8 cellular contexts compared by ENCODE assay signal in genomic region chr3:190321789-190322603, GRCh38. TPM values are rescaled to one million over a fixed set of nuclear protein-coding genes. Genes with fewer than 3 reads are reported as not detected.
DNase-seq lines count a peak whose midpoint lies in the region; ATAC-seq and TF ChIP-seq lines count a peak whose summit lies in the region.

CLDN1 (minus strand) TSS chr3:190322446; CDS start chr3:190322206, 240 bp downstream.

- H3K18ac ChIP-seq in trophoblast cell (ENCODE audit: low read length), result no peak within 1 kb of the TSS

- H2AFZ ChIP-seq in trophoblast cell (ENCODE audit: insufficient read depth, low read length, poor library complexity), result peak within 1 kb of the TSS; percentile 18

- peak; percentile 87 for ATAC-seq in GM21786 (IDR thresholded peaks at IDR 0.05; ENCODE audit: unreplicated experiment)
- ATAC-seq in heart left ventricle, result peak; percentile 72 to 96 (median 92)

- TF ChIP-seq POLR2A in adrenal gland (IDR thresholded peaks at IDR 0.05) (peak; percentile 57 to 93), heart left ventricle (IDR thresholded peaks at IDR 0.05) (no peak)

- no peaks in the 10 kb centered on the region for H3K79me1 ChIP-seq in trophoblast cell (ENCODE audit: low read length)

- H3K27me3 ChIP-seq in adrenal gland (no peaks in the 10 kb centered on the region), heart left ventricle (peaks cover 0 to 25% (median 0%) of the 10 kb centered on the region in 9 donors), trophoblast cell (ENCODE audit: insufficient read depth, low read length) (no peaks in the 10 kb centered on the region), tibial artery (peaks cover 0 to 5% of the 10 kb centered on the region in 2 donors)

- peak within 1 kb of the TSS; percentile 92 for H3K4me2 ChIP-seq in trophoblast cell (ENCODE audit: low read length)

- no peak within 1 kb of the TSS for H2BK120ac ChIP-seq in trophoblast cell (ENCODE audit: insufficient read depth, low read length, poor library complexity)

- H3K14ac ChIP-seq in trophoblast cell (ENCODE audit: low read length), result no peak within 1 kb of the TSS

- H2BK12ac ChIP-seq in trophoblast cell (ENCODE audit: low read length), result no peak within 1 kb of the TSS

- no peak within 1 kb of the TSS for H4K8ac ChIP-seq in trophoblast cell (ENCODE audit: low read depth, low read length)

- no peak within 1 kb of the TSS for H3K23ac ChIP-seq in trophoblast cell (ENCODE audit: low read length)

- 1 to 4% (median 2%) methylated on average over 9 to 64 of the region's 64 CpGs for WGBS in adrenal gland, 4 donors
- 5 to 13% (median 5%) methylated on average over 19 to 64 of the region's 64 CpGs for WGBS in heart left ventricle, 4 donors
- WGBS in trophoblast cell (ENCODE audit: extremely low coverage, insufficient coverage, insufficient read length), result no CpG with 5 or more reads among the region's 64 CpGs

- TF ChIP-seq CTCF in adrenal gland (IDR thresholded peaks at IDR 0.05), result peak; percentile 79 to 98 (median 95)
- peak; percentile 93 to 99 (median 96) for TF ChIP-seq CTCF in heart left ventricle (IDR thresholded peaks at IDR 0.05)
- peak; percentile 87 to 96 for TF ChIP-seq CTCF in tibial artery (IDR thresholded peaks at IDR 0.05)

- H3K27ac ChIP-seq in adrenal gland, result peak within 1 kb of the TSS; percentile 37 to 93 (median 74)
- no peak within 1 kb of the TSS for H3K27ac ChIP-seq in heart left ventricle
- H3K27ac ChIP-seq in trophoblast cell (ENCODE audit: low read depth, low read length), result no peak within 1 kb of the TSS
- no peak within 1 kb of the TSS for H3K27ac ChIP-seq in tibial artery

- intact Hi-C loops in adrenal gland (cut with DNase I) (loop anchor here (2.0 to 10.0 kb wide), 4 partner anchors 63 to 103 kb away; partner anchors contain the start of gene CLDN16 (in 1 of the 2)), heart left ventricle (cut with DNase I) (loop anchor here (1.0 to 10.0 kb wide), 8 partner anchors 60 to 361 kb away; no protein-coding TSS in a partner anchor), tibial artery (cut with DNase I; ENCODE audit: low total_unique reads) (loop anchor here (5.0 kb wide), 1 partner anchor 355 kb away; no protein-coding TSS in a partner anchor)

- H3K4me3 ChIP-seq in adrenal gland (peak within 1 kb of the TSS in 3 of 4 donors; percentile 66 to 96 (median 90)), heart left ventricle (peak within 1 kb of the TSS; percentile 30 to 72 (median 60)), trophoblast cell (ENCODE audit: low read depth, low read length) (peak within 1 kb of the TSS; percentile 65), tibial artery (peak within 1 kb of the TSS; percentile 54 to 69)

- H3K9ac ChIP-seq in trophoblast cell (ENCODE audit: low read length), result no peak within 1 kb of the TSS

- H4K12ac ChIP-seq in trophoblast cell (ENCODE audit: low read depth, low read length), result no peak within 1 kb of the TSS

- peak; percentile 81 for DNase-seq in EL
- DNase-seq in LHCN-M2 (ENCODE audit: low read depth), result peak; percentile 63
- DNase-seq in SW 1271 (lab: John Stamatoyannopoulos, UW), result peak; percentile 69 to 77
- peak; percentile 80 to 90 (median 90) for DNase-seq in adrenal gland
- DNase-seq in heart left ventricle, result peak; percentile 76 to 89 (median 79)
- peak; percentile 74 to 86 for DNase-seq in trophoblast cell
- DNase-seq in tibial artery, result peak; percentile 77 to 85

- no peak within 1 kb of the TSS for H4K91ac ChIP-seq in trophoblast cell (ENCODE audit: low read depth, low read length)

- H3K9me3 ChIP-seq in adrenal gland (replicated peaks in 1 of 3) (no peaks in the 10 kb centered on the region), heart left ventricle (no peaks in the 10 kb centered on the region), trophoblast cell (ENCODE audit: insufficient read depth, low read depth, low read length) (no peaks in the 10 kb centered on the region), tibial artery (no peaks in the 10 kb centered on the region)

- H3K36me3 ChIP-seq in adrenal gland (replicated peaks in 1 of 2) (no peaks in the 10 kb centered on the region), heart left ventricle (no peaks in the 10 kb centered on the region), trophoblast cell (ENCODE audit: control insufficient read depth in 1 of 2, insufficient read depth in 2 of 2, low read length in 2 of 2) (no peaks in the 10 kb centered on the region), tibial artery (no peaks in the 10 kb centered on the region)

- no peak within 1 kb of the TSS for H2AK5ac ChIP-seq in trophoblast cell (ENCODE audit: low read length)

- H3K4ac ChIP-seq in trophoblast cell (ENCODE audit: low read depth, low read length), result no peak within 1 kb of the TSS

- no peak within 1 kb of the TSS for H2BK5ac ChIP-seq in trophoblast cell (ENCODE audit: low read depth, low read length, poor library complexity)

- no peaks in the 10 kb centered on the region for H3K79me2 ChIP-seq in trophoblast cell (ENCODE audit: control insufficient read depth, insufficient read depth, low read length, poor library complexity)

- H3K4me1 ChIP-seq in adrenal gland (replicated peaks in 1 of 2), result peaks cover 19 to 32% of the 10 kb centered on the region in 2 donors
- H3K4me1 ChIP-seq in heart left ventricle, result peaks cover 0 to 18% (median 13%) of the 10 kb centered on the region in 12 donors
- H3K4me1 ChIP-seq in trophoblast cell (ENCODE audit: control insufficient read depth in 1 of 2, insufficient read depth in 2 of 2, low read length in 2 of 2), result peaks cover 5 to 6% of the 10 kb centered on the region in 2 experiments
- peaks cover 0 to 25% (median 14%) of the 10 kb centered on the region in 4 donors for H3K4me1 ChIP-seq in tibial artery

RNA-seq across cellular contexts. Expression of gene CLDN1, which starts in this region (rescaled TPM):
- total RNA-seq in LHCN-M2 (2014; rRNA removed) (0.06 TPM in 1 of 2 replicates, not detected in the other), adrenal gland (100 to 1,000 TPM in 1 of 8 donors, 10 to 100 TPM in 7; 15.6 to 155 (median 76.2) TPM), heart left ventricle (10 to 100 TPM in 1 of 9 donors, under 1 TPM in 5, not detected in 3; 0.13 to 45.0 (median 0.31) TPM)
- polyA plus RNA-seq in LHCN-M2 (2012), result 0.29 TPM
- polyA plus RNA-seq in adrenal gland (10 to 100 TPM; 28.2 to 53.4 (median 39.3) TPM), heart left ventricle (under 1 TPM; 0.11 to 0.15 TPM)
- 5.8 and 6.5 TPM in 2 replicates for polyA plus RNA-seq in trophoblast cell (2013)

Comparison
In these comparisons a context has a peak if more than half of its experiments do, and no peak if none do; other contexts are left out.
1. RNA of gene CLDN1 (polyA plus RNA-seq): 28.2 to 53.4 TPM in adrenal gland; 0.11 to 0.15 TPM in heart left ventricle; every median in the first group is over 10 times any median in the second.
2. Peak in DNase-seq in LHCN-M2; RNA of the gene not detected or under 1 TPM.
3. H3K27ac ChIP-seq: peak in adrenal gland (5 of 5); none in heart left ventricle (0 of 12), trophoblast cell (single experiment) and tibial artery (0 of 2).
4. POLR2A ChIP-seq: peak in adrenal gland (2 of 2); none in heart left ventricle (0 of 2).
5. Peak in every context shown above with its lines, with median percentiles within 50 percentile points of each other: DNase-seq, H3K4me3 ChIP-seq and CTCF ChIP-seq.